Comparison of ENCODE assay signal across 14 cellular contexts in genomic region chr15:75049392-75049791, GRCh38. TPM values are rescaled to one million over a fixed set of nuclear protein-coding genes. Genes with fewer than 3 reads are reported as not detected.
DNase-seq lines count a peak whose midpoint lies in the region; ATAC-seq and TF ChIP-seq lines count a peak whose summit lies in the region.
"Had no signal": no experiment of that assay in that cellular context is flagged by ENCODE, and none has a peak within 500 bp of the region (broad histone marks: within the 10 kb centered on the region; RNA-seq: fewer than 3 reads in every experiment).

No MANE protein-coding gene starts in this region.

- DNase-seq in LNCaP clone FGC (ENCODE audit: low read depth) (peak; percentile 67), astrocyte of the hippocampus (ENCODE audit: low read depth, low spot score) (peak; percentile 87), hypothalamus (lab: John Stamatoyannopoulos, UW) (peak in 47 of 51 donors; percentile 4 to 78 (median 49)), stomach (peak; percentile 87), osteocyte (ENCODE audit: extremely low spot score, unreplicated experiment) (no peak), GM13976 (ENCODE audit: low spot score) (no peak)
- DNase-seq in activated naive CD8-positive, alpha-beta T cell treated with anti-CD3 and anti-CD28 coated beads, Interleukin-2, amount 50 U/mL, for 24 hours: no peak
- DNase-seq: activated CD4-positive, alpha-beta T cell treated with anti-CD3 and anti-CD28 coated beads for 48 hours; NCI-H1930; stimulated activated CD4-positive, alpha-beta T cell treated with anti-CD3 and anti-CD28 coated beads, Interleukin-4, amount 100 ng/mL, for 24 hours had no signal

- no peak for TF ChIP-seq POLR2A in stomach (IDR thresholded peaks at IDR 0.05)

- H3K27ac Mint-ChIP-seq in osteocyte (ENCODE audit: unreplicated experiment): no peak overlapping the region
- H3K27ac Mint-ChIP-seq in activated naive CD8-positive, alpha-beta T cell treated with anti-CD3 and anti-CD28 coated beads, Interleukin-2, amount 50 U/mL, for 24 hours: no peak overlapping the region
- H3K27ac Mint-ChIP-seq: activated naive CD8-positive, alpha-beta T cell had no signal

- H3K27me3 ChIP-seq in stomach: no peaks in the 10 kb centered on the region
- H3K27me3 ChIP-seq: SJCRH30 had no signal

- H3K4me3 ChIP-seq in LNCaP clone FGC (ENCODE audit: low read depth, low read length) (no peak overlapping the region), stomach (no peak overlapping the region)
- H3K4me3 ChIP-seq: SJCRH30 had no signal

- WGBS in stomach, 5 donors: 26 to 35% (median 30%) methylated on average over 5 to 11 of the region's 11 CpGs

- peaks cover 37 to 73% (median 51%) of the 10 kb centered on the region in 4 donors for H3K4me1 ChIP-seq in stomach

- TF ChIP-seq CTCF in LNCaP clone FGC (IDR thresholded peaks at IDR 0.05; ENCODE audit: control insufficient read depth, extremely low read depth, insufficient read depth): no peak
- no peak for TF ChIP-seq CTCF in stomach (IDR thresholded peaks at IDR 0.05)
- TF ChIP-seq CTCF in osteocyte (IDR thresholded peaks at IDR 0.05): no peak
- TF ChIP-seq CTCF in GM13976 (IDR thresholded peaks at IDR 0.05; ENCODE audit: borderline replicate concordance, control extremely low read depth, extremely low read depth, insufficient read depth, missing control alignments): no peak

- peak overlapping the region in 4 of 5 donors; percentile 2 to 93 (median 48) for H3K27ac ChIP-seq in stomach
- H3K27ac ChIP-seq: SJCRH30 had no signal

- intact Hi-C loops in stomach (cut with DNase I; ENCODE audit: low total_unique reads): no loop called here

- no peak for TF ChIP-seq EP300 in stomach (IDR thresholded peaks at IDR 0.05)

- peaks cover 5% of the 10 kb centered on the region for H3K36me3 Mint-ChIP-seq in osteocyte (ENCODE audit: unreplicated experiment)
- peaks cover 16% of the 10 kb centered on the region for H3K36me3 Mint-ChIP-seq in activated naive CD8-positive, alpha-beta T cell treated with anti-CD3 and anti-CD28 coated beads, Interleukin-2, amount 50 U/mL, for 24 hours (ENCODE audit: low read depth)

- ATAC-seq in activated naive CD8-positive, alpha-beta T cell treated with anti-CD3 and anti-CD28 coated beads, Interleukin-2, amount 50 U/mL, for 24 hours: no peak
- no peak for ATAC-seq in GM18868 (IDR thresholded peaks at IDR 0.05; ENCODE audit: unreplicated experiment)
- ATAC-seq: HCT116 had no signal

- in situ Hi-C loops in GM13976 (cut with MboI; ENCODE audit: low sequenced_read_pairs, unreplicated experiment): no loop called here

- no peaks in the 10 kb centered on the region for H3K27me3 Mint-ChIP-seq in osteocyte (ENCODE audit: unreplicated experiment)
- no peaks in the 10 kb centered on the region for H3K27me3 Mint-ChIP-seq in activated naive CD8-positive, alpha-beta T cell treated with anti-CD3 and anti-CD28 coated beads, Interleukin-2, amount 50 U/mL, for 24 hours
- H3K27me3 Mint-ChIP-seq: activated naive CD8-positive, alpha-beta T cell had no signal

- H3K36me3 ChIP-seq in stomach: peaks cover 0 to 22% (median 9%) of the 10 kb centered on the region in 4 donors
- H3K36me3 ChIP-seq: SJCRH30 had no signal

- H3K4me3 Mint-ChIP-seq in osteocyte (ENCODE audit: unreplicated experiment): no peak overlapping the region
- no peak overlapping the region for H3K4me3 Mint-ChIP-seq in activated naive CD8-positive, alpha-beta T cell treated with anti-CD3 and anti-CD28 coated beads, Interleukin-2, amount 50 U/mL, for 24 hours
- H3K4me3 Mint-ChIP-seq: activated naive CD8-positive, alpha-beta T cell had no signal

- H3K9me3 Mint-ChIP-seq in osteocyte (ENCODE audit: unreplicated experiment): no peaks in the 10 kb centered on the region
- H3K9me3 Mint-ChIP-seq in activated naive CD8-positive, alpha-beta T cell treated with anti-CD3 and anti-CD28 coated beads, Interleukin-2, amount 50 U/mL, for 24 hours: no peaks in the 10 kb centered on the region

- H3K9me3 ChIP-seq in stomach: no peaks in the 10 kb centered on the region
- H3K9me3 ChIP-seq: SJCRH30 had no signal

- peaks cover 24% of the 10 kb centered on the region for H3K4me1 Mint-ChIP-seq in osteocyte (ENCODE audit: unreplicated experiment)
- peaks cover 26% of the 10 kb centered on the region for H3K4me1 Mint-ChIP-seq in activated naive CD8-positive, alpha-beta T cell treated with anti-CD3 and anti-CD28 coated beads, Interleukin-2, amount 50 U/mL, for 24 hours

RNA-seq across cellular contexts. Expression of gene PPCDC, which starts 26.0 kb away (rescaled TPM):
- total RNA-seq in stomach (10 to 100 TPM in 4 of 5 donors, 1 to 10 TPM in 1; 3.2 to 74.1 (median 35.7) TPM), osteocyte (11.9 and 12.7 TPM in 2 replicates)
- polyA plus RNA-seq in stomach: 10 to 100 TPM; 19.7 to 24.6 (median 21.0) TPM

RNA-seq across cellular contexts. Expression of gene SCAMP5, which starts 54.0 kb away (rescaled TPM):
- total RNA-seq in stomach (10 to 100 TPM in 3 of 5 donors, 1 to 10 TPM in 2; 1.8 to 70.1 (median 13.4) TPM), osteocyte (23.5 and 24.1 TPM in 2 replicates)
- polyA plus RNA-seq in stomach: 10 to 100 TPM in 2 of 3 donors, 1 to 10 TPM in 1; 8.8 to 12.7 (median 12.4) TPM

Comparison
In these comparisons a context has a peak if more than half of its experiments do, and no peak if none do; other contexts are left out.
1. DNase-seq: peak in LNCaP clone FGC (single experiment), astrocyte of the hippocampus (single experiment), hypothalamus (47 of 51) and stomach (single experiment); none in osteocyte (single experiment), activated naive CD8-positive, alpha-beta T cell treated with anti-CD3 and anti-CD28 coated beads, Interleukin-2, amount 50 U/mL, for 24 hours (single experiment) and GM13976 (single experiment).